In genomic region chr13:23384111-23384510, GRCh38 we compare ENCODE assay signal across 10 cellular contexts. TPM values are rescaled to one million over a fixed set of nuclear protein-coding genes. Genes with fewer than 3 reads are reported as not detected.
DNase-seq lines count a peak whose midpoint lies in the region; ATAC-seq, FAIRE-seq and TF ChIP-seq lines count a peak whose summit lies in the region.
"Had no signal": no experiment of that assay in that cellular context is flagged by ENCODE, and none has a peak within 500 bp of the region (broad histone marks: within the 10 kb centered on the region; RNA-seq: fewer than 3 reads in every experiment).

No MANE protein-coding gene starts in this region.

- TF ChIP-seq POLR2A in right lobe of liver (IDR thresholded peaks at IDR 0.05), result no peak

- H3K4me3 ChIP-seq in skeletal muscle satellite cell (ENCODE audit: low read length) (no peak overlapping the region), right lobe of liver (no peak overlapping the region), ascending aorta (no peak overlapping the region)

- intact Hi-C loops in right lobe of liver (cut with DNase I) (no loop called here), ascending aorta (cut with DNase I) (no loop called here)

- no peak overlapping the region for H3K9ac ChIP-seq in skeletal muscle satellite cell (ENCODE audit: low read depth, low read length)

- ATAC-seq in activated CD4-positive, CD25-positive, alpha-beta regulatory T cell treated with anti-CD3 and anti-CD28 coated beads, Interleukin-2, amount 50 U/mL, for 24 hours, result peak; percentile 99
- ATAC-seq in HG02588 (IDR thresholded peaks at IDR 0.05; ENCODE audit: unreplicated experiment) (peak; percentile 73), right lobe of liver (no peak)

- H3K4me2 ChIP-seq in skeletal muscle satellite cell (ENCODE audit: low read length), result peak overlapping the region; percentile 2

- no peak for TF ChIP-seq CTCF in right lobe of liver (IDR thresholded peaks at IDR 0.05)
- no peak for TF ChIP-seq CTCF in ascending aorta (IDR thresholded peaks at IDR 0.05)

- peak; percentile 67 for FAIRE-seq in RCC 7860 (lab: Jason Lieb, UNC)

- H3K27ac ChIP-seq in right lobe of liver (no peak overlapping the region), ascending aorta (no peak overlapping the region)
- H3K27ac ChIP-seq: 22Rv1 had no signal

- DNase-seq in activated CD4-positive, CD25-positive, alpha-beta regulatory T cell (lab: John Stamatoyannopoulos, UW), result no peak
- peak; percentile 86 for DNase-seq in RCC 7860 (ENCODE audit: low spot score)
- no peak for DNase-seq in NCI-H510A treated with DMSO at 0.1 percent for 48 hours (lab: John Stamatoyannopoulos, UW)
- no peak for DNase-seq in right lobe of liver
- no peak for DNase-seq in ascending aorta (ENCODE audit: low spot score in 2 of 2)
- DNase-seq: foreskin melanocyte had no signal

- H3K4me1 ChIP-seq in skeletal muscle satellite cell (ENCODE audit: control insufficient read depth, insufficient read depth, low read length) (peaks cover 37% of the 10 kb centered on the region), right lobe of liver (no peaks in the 10 kb centered on the region), ascending aorta (peaks cover 0 to 5% of the 10 kb centered on the region in 2 donors)

- no peaks in the 10 kb centered on the region for H3K9me3 ChIP-seq in skeletal muscle satellite cell (replicated peaks; ENCODE audit: low read length)
- H3K9me3 ChIP-seq in right lobe of liver, result no peaks in the 10 kb centered on the region
- H3K9me3 ChIP-seq in ascending aorta, result no peaks in the 10 kb centered on the region

- WGBS in right lobe of liver (ENCODE audit: insufficient coverage, low coverage, low lambda C conversion rate, missing lambda C conversion rate), result 72% methylated on average over 4 of the region's 4 CpGs

- H3K27me3 ChIP-seq in skeletal muscle satellite cell (ENCODE audit: control insufficient read depth, insufficient read depth, low read length), result no peaks in the 10 kb centered on the region
- no peaks in the 10 kb centered on the region for H3K27me3 ChIP-seq in right lobe of liver
- no peaks in the 10 kb centered on the region for H3K27me3 ChIP-seq in ascending aorta

- H3K36me3 ChIP-seq in skeletal muscle satellite cell (ENCODE audit: insufficient read depth, low read length) (no peaks in the 10 kb centered on the region), right lobe of liver (no peaks in the 10 kb centered on the region), ascending aorta (no peaks in the 10 kb centered on the region)

RNA-seq across cellular contexts. Expression of gene SACS, which starts 49.4 kb away (rescaled TPM):
- total RNA-seq in skeletal muscle satellite cell (2012; rRNA removed), result 92.6 and 92.8 TPM in 2 replicates
- total RNA-seq in right lobe of liver (1 to 10 TPM; 1.5 to 5.9 (median 3.3) TPM), ascending aorta (13.1 TPM)

Comparison
In these comparisons a context has a peak if more than half of its experiments do, and no peak if none do; other contexts are left out.
1. ATAC-seq: peak in activated CD4-positive, CD25-positive, alpha-beta regulatory T cell treated with anti-CD3 and anti-CD28 coated beads, Interleukin-2, amount 50 U/mL, for 24 hours (2 of 2) and HG02588 (single experiment); none in right lobe of liver (0 of 4).